In the genomic region with DNA sequence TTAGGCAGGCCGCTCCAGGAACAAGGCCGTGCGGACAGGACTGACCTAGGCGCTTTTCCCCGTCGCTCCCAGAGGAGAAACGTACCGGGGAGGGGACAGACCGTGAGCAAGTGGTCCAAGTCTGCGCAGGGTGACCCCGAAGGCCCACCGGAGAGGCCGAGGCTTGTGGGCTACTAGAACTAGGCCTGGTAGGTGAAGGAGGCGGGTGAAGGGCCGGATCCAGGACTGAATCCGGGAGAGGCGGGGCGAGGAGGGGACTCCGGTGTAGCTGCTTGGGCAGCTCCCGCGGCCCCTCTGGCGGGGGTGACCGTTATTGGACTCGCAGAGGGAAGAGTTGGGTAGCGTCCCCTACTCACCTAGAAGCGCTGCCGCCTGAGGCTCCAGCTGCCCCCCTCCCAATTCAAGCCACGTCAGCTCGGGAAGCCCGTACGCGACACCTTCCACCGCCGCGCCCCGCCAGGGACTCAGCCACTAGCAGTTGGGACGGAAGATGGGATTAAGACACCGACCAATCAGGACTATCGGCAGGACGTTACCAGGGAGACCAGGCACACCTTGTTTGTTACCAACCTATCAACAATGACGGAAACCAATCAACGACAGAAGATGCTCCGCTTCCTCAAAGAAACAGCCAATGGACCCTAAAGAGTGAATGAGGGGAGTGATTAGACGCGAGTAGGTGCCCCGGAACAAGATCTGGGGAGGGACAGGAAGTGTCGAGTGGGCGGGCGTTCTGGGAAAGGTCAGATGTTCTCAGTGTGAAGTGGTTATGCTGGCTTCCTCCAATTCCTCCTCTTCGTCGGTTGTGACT, we compare ENCODE assay signal across 8 cellular contexts. TPM values are rescaled to one million over a fixed set of nuclear protein-coding genes. Genes with fewer than 3 reads are reported as not detected.
DNase-seq lines count a peak whose midpoint lies in the region; ATAC-seq and TF ChIP-seq lines count a peak whose summit lies in the region.

A gene with protein sequence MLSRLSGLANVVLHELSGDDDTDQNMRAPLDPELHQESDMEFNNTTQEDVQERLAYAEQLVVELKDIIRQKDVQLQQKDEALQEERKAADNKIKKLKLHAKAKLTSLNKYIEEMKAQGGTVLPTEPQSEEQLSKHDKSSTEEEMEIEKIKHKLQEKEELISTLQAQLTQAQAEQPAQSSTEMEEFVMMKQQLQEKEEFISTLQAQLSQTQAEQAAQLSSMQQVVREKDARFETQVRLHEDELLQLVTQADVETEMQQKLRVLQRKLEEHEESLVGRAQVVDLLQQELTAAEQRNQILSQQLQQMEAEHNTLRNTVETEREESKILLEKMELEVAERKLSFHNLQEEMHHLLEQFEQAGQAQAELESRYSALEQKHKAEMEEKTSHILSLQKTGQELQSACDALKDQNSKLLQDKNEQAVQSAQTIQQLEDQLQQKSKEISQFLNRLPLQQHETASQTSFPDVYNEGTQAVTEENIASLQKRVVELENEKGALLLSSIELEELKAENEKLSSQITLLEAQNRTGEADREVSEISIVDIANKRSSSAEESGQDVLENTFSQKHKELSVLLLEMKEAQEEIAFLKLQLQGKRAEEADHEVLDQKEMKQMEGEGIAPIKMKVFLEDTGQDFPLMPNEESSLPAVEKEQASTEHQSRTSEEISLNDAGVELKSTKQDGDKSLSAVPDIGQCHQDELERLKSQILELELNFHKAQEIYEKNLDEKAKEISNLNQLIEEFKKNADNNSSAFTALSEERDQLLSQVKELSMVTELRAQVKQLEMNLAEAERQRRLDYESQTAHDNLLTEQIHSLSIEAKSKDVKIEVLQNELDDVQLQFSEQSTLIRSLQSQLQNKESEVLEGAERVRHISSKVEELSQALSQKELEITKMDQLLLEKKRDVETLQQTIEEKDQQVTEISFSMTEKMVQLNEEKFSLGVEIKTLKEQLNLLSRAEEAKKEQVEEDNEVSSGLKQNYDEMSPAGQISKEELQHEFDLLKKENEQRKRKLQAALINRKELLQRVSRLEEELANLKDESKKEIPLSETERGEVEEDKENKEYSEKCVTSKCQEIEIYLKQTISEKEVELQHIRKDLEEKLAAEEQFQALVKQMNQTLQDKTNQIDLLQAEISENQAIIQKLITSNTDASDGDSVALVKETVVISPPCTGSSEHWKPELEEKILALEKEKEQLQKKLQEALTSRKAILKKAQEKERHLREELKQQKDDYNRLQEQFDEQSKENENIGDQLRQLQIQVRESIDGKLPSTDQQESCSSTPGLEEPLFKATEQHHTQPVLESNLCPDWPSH (N-terminal part only) (minus strand): TSS at position 466 of the 811 bp plus-strand sequence. CDS start 18,770 bp downstream, outside the sequence.

- peak; percentile 95 for ATAC-seq in GM23338
- peak; percentile 89 to 92 for ATAC-seq in naive B cell (ENCODE audit: low read depth in 2 of 2)
- peak; percentile 99 for ATAC-seq in stimulated activated memory B cell treated with anti-CD40 and anti-IgM and Interleukin-4, amounts not matched to agents 10 μg/mL and 1 μg/mL and 100 μg/mL, for 72 hours

- no peaks in the 10 kb centered on the region for H3K9me2 ChIP-seq in GM23338 (ENCODE audit: insufficient read depth)

- peak within 1 kb of the TSS; percentile 85 for H3K27ac ChIP-seq in GM23338 (ENCODE audit: low read depth)
- peak within 1 kb of the TSS; percentile 99 for H3K27ac ChIP-seq in fibroblast of lung (ENCODE audit: insufficient read depth, low read length)

- TF ChIP-seq CTCF in GM23338 (conservative IDR thresholded peaks at IDR 0.05; ENCODE audit: low read depth in 2 of 2) (no peak), fibroblast of lung (conservative IDR thresholded peaks at IDR 0.05 in 1 of 2, IDR thresholded peaks at IDR 0.05 in 1 of 2; ENCODE audit: low read depth in 1 of 2, low read length in 2 of 2) (no peak)

- peak within 1 kb of the TSS; percentile 16 for H2AFZ ChIP-seq in GM23338
- H2AFZ ChIP-seq in fibroblast of lung (ENCODE audit: low read length): peak within 1 kb of the TSS; percentile 79

- peak within 1 kb of the TSS; percentile 79 for H3K4me2 ChIP-seq in GM23338
- H3K4me2 ChIP-seq in fibroblast of lung (ENCODE audit: extremely low read depth, insufficient read depth, low read length): peak within 1 kb of the TSS; percentile 98

- H3K9me3 Mint-ChIP-seq in GM23338 (no peaks in the 10 kb centered on the region), naive B cell (no peaks in the 10 kb centered on the region)
- no peaks in the 10 kb centered on the region for H3K9me3 Mint-ChIP-seq in stimulated activated memory B cell treated with anti-CD40 and anti-IgM and Interleukin-4, amounts not matched to agents 10 μg/mL and 1 μg/mL and 100 μg/mL, for 72 hours

- H3K9me3 ChIP-seq in fibroblast of lung (ENCODE audit: control insufficient read depth, insufficient read depth, low read depth, low read length): no peaks in the 10 kb centered on the region

- H3K4me3 Mint-ChIP-seq in GM23338: no peak within 1 kb of the TSS
- H3K4me3 Mint-ChIP-seq in naive B cell: no peak within 1 kb of the TSS
- H3K4me3 Mint-ChIP-seq in stimulated activated memory B cell treated with anti-CD40 and anti-IgM and Interleukin-4, amounts not matched to agents 10 μg/mL and 1 μg/mL and 100 μg/mL, for 72 hours: no peak within 1 kb of the TSS

- H4K20me1 ChIP-seq in GM23338 (replicated peaks; ENCODE audit: insufficient read depth): no peaks in the 10 kb centered on the region
- H4K20me1 ChIP-seq in fibroblast of lung (ENCODE audit: control insufficient read depth, extremely low read depth, insufficient read depth, low read length): no peaks in the 10 kb centered on the region

- H3K27me3 ChIP-seq in GM23338 (ENCODE audit: insufficient read depth) (no peaks in the 10 kb centered on the region), fibroblast of lung (ENCODE audit: control insufficient read depth, insufficient read depth, low read length) (no peaks in the 10 kb centered on the region)

- no peaks in the 10 kb centered on the region for H3F3A ChIP-seq in GM23338 (replicated peaks; ENCODE audit: low read depth)

- no peaks in the 10 kb centered on the region for H3K36me3 Mint-ChIP-seq in GM23338 (ENCODE audit: low read depth)
- H3K36me3 Mint-ChIP-seq in naive B cell: no peaks in the 10 kb centered on the region
- no peaks in the 10 kb centered on the region for H3K36me3 Mint-ChIP-seq in stimulated activated memory B cell treated with anti-CD40 and anti-IgM and Interleukin-4, amounts not matched to agents 10 μg/mL and 1 μg/mL and 100 μg/mL, for 72 hours

- H3K9ac ChIP-seq in fibroblast of lung (ENCODE audit: insufficient read depth, low read length): peak within 1 kb of the TSS; percentile 99

- H3K4me1 ChIP-seq in GM23338 (ENCODE audit: insufficient read depth) (0 out of 2 replicates have a peak, but pooled peaks cover 3% of the 10 kb centered on the region), fibroblast of lung (ENCODE audit: control insufficient read depth, extremely low read depth, insufficient read depth, low read length) (peaks cover 4% of the 10 kb centered on the region)

- DNase-seq in Daoy (ENCODE audit: low read depth): peak; percentile 99
- DNase-seq in GM23338 (ENCODE audit: low spot score): peak; percentile 100
- DNase-seq in Kasumi-1 (lab: John Stamatoyannopoulos, UW): peak; percentile 100
- DNase-seq in RKO (ENCODE audit: low spot score): peak; percentile 100
- peak; percentile 84 for DNase-seq in activated T-helper 1 cell treated with Interleukin-2 at 50 U/mL for 16 hours (ENCODE audit: low read depth)
- DNase-seq in fibroblast of lung (ENCODE audit: low read depth in 2 of 2): peak; percentile 100
- DNase-seq in naive B cell: peak; percentile 95

- peaks cover 22% of the 10 kb centered on the region; the same call in 1 of the 2 replicates for H3K79me2 ChIP-seq in GM23338 (replicated peaks; ENCODE audit: insufficient read depth)
- H3K79me2 ChIP-seq in fibroblast of lung (ENCODE audit: control insufficient read depth, insufficient read depth, low read length): peaks cover 41% of the 10 kb centered on the region

- H3K4me3 ChIP-seq in GM23338 (peak within 1 kb of the TSS; percentile 81), fibroblast of lung (replicated peaks in 1 of 4; ENCODE audit: control extremely low read depth in 1 of 4, insufficient read depth in 1 of 4, low read depth in 3 of 4, low read length in 4 of 4) (peak within 1 kb of the TSS; percentile 87 to 97 (median 92))

- no peaks in the 10 kb centered on the region for H3K36me3 ChIP-seq in GM23338 (ENCODE audit: insufficient read depth)
- H3K36me3 ChIP-seq in fibroblast of lung (ENCODE audit: control insufficient read depth, insufficient read depth, low read length): no peaks in the 10 kb centered on the region

- peaks cover 5% of the 10 kb centered on the region for H3K27me3 Mint-ChIP-seq in GM23338 (ENCODE audit: insufficient read depth, low read depth, poor library complexity)
- H3K27me3 Mint-ChIP-seq in naive B cell: peaks cover 0 to 11% (median 0%) of the 10 kb centered on the region in 3 donors
- H3K27me3 Mint-ChIP-seq in stimulated activated memory B cell treated with anti-CD40 and anti-IgM and Interleukin-4, amounts not matched to agents 10 μg/mL and 1 μg/mL and 100 μg/mL, for 72 hours: no peaks in the 10 kb centered on the region

- no peak within 1 kb of the TSS for H3K27ac Mint-ChIP-seq in GM23338
- no peak within 1 kb of the TSS for H3K27ac Mint-ChIP-seq in naive B cell
- H3K27ac Mint-ChIP-seq in stimulated activated memory B cell treated with anti-CD40 and anti-IgM and Interleukin-4, amounts not matched to agents 10 μg/mL and 1 μg/mL and 100 μg/mL, for 72 hours: no peak within 1 kb of the TSS

- H3K4me1 Mint-ChIP-seq in GM23338 (peaks cover 6% of the 10 kb centered on the region; the same call in 2 of the 3 replicates), naive B cell (peaks cover 0 to 4% (median 3%) of the 10 kb centered on the region in 3 donors)
- peaks cover 6% of the 10 kb centered on the region for H3K4me1 Mint-ChIP-seq in stimulated activated memory B cell treated with anti-CD40 and anti-IgM and Interleukin-4, amounts not matched to agents 10 μg/mL and 1 μg/mL and 100 μg/mL, for 72 hours

TF ChIP-seq in GM23338, 12 proteins besides CTCF, POLR2A, EP300 and RAD21 (continues in another document):
- no peak for TF ChIP-seq EZH2 (IDR thresholded peaks at IDR 0.05; ENCODE audit: low read depth, unreplicated experiment)

RNA-seq across cellular contexts. Expression of the gene that starts here (rescaled TPM):
- total RNA-seq in Daoy (2014; rRNA removed; shearing (Covaris generic)): 20.7 and 21.1 TPM in 2 replicates
- total RNA-seq in GM23338 (2014; rRNA removed; shearing (Covaris generic)): 19.8 and 34.5 TPM in 2 replicates
- 43.7 and 56.8 TPM in 2 replicates for polyA plus RNA-seq in GM23338 (2016; fragmentation: Nextera tagmentation; extraction: Ambion mirVana)
- total RNA-seq in fibroblast of lung: 46.7 and 68.7 TPM in 2 replicates
- 15.8 and 24.7 TPM in 2 replicates for polyA plus RNA-seq in fibroblast of lung
- polyA plus RNA-seq in fibroblast of lung (2012): 17.2 and 31.0 TPM in 2 replicates
- polyA minus RNA-seq in fibroblast of lung (ENCODE audit: low replicate concordance): 3.9 and 7.3 TPM in 2 replicates
- 10 to 100 TPM in 1 of 6 donors, 1 to 10 TPM in 5; 1.2 to 10.6 (median 5.8) TPM for polyA plus RNA-seq in naive B cell (ENCODE audit: low read depth in 6 of 6)

Comparison
In these comparisons a context has a peak if more than half of its experiments do, and no peak if none do; other contexts are left out.
1. Peak in every context shown above with its lines: DNase-seq, ATAC-seq, H3K4me3 ChIP-seq and H3K27ac ChIP-seq.